13 cellular contexts compared by ENCODE assay signal in genomic region chr11:70477607-70478006, GRCh38.
A peak's percentile ranks its signal among the peaks of the same experiment; 100 is the strongest.
DNase-seq lines count a peak whose midpoint lies in the region; ATAC-seq and TF ChIP-seq lines count a peak whose summit lies in the region.
"Had no signal": no experiment of that assay in that cellular context is flagged by ENCODE, and none has a peak within 500 bp of the region (broad histone marks: within the 10 kb centered on the region; RNA-seq: fewer than 3 reads in every experiment).

No MANE protein-coding gene starts in this region.

- no peaks in the 10 kb centered on the region for H3K27me3 Mint-ChIP-seq in neural crest cell (ENCODE audit: low read depth)
- H3K27me3 Mint-ChIP-seq in activated T-cell treated with anti-CD3 and anti-CD28 coated beads, Interleukin-2, amount 50 U/mL, for 72 hours (ENCODE audit: low read depth), result no peaks in the 10 kb centered on the region

- H3K27ac ChIP-seq in transverse colon, result no peak overlapping the region
- H3K27ac ChIP-seq: foreskin keratinocyte, SK-N-MC, thoracic aorta had no signal

- WGBS in transverse colon (ENCODE audit: low coverage in 1 of 2), 2 donors, result 53 to 71% methylated on average over 3 to 10 of the region's 10 CpGs

- no peaks in the 10 kb centered on the region for H3K36me3 ChIP-seq in transverse colon
- H3K36me3 ChIP-seq: thoracic aorta had no signal

- no peak overlapping the region for H3K4me3 Mint-ChIP-seq in neural crest cell
- H3K4me3 Mint-ChIP-seq in activated T-cell treated with anti-CD3 and anti-CD28 coated beads, Interleukin-2, amount 50 U/mL, for 72 hours, result no peak overlapping the region

- no peak overlapping the region for H3K27ac Mint-ChIP-seq in neural crest cell (ENCODE audit: unreplicated experiment)
- no peak overlapping the region for H3K27ac Mint-ChIP-seq in activated T-cell treated with anti-CD3 and anti-CD28 coated beads, Interleukin-2, amount 50 U/mL, for 72 hours

- ATAC-seq in activated T-cell treated with anti-CD3 and anti-CD28 coated beads, Interleukin-2, amount 50 U/mL, for 72 hours (replicated peaks in 1 of 2), result no peak
- ATAC-seq: foreskin keratinocyte had no signal

- H3K9me3 Mint-ChIP-seq in neural crest cell, result no peaks in the 10 kb centered on the region
- H3K9me3 Mint-ChIP-seq in activated T-cell treated with anti-CD3 and anti-CD28 coated beads, Interleukin-2, amount 50 U/mL, for 72 hours, result no peaks in the 10 kb centered on the region

- peaks cover 26% of the 10 kb centered on the region for H3K4me1 Mint-ChIP-seq in neural crest cell
- H3K4me1 Mint-ChIP-seq in activated T-cell treated with anti-CD3 and anti-CD28 coated beads, Interleukin-2, amount 50 U/mL, for 72 hours (ENCODE audit: low read depth), result no peaks in the 10 kb centered on the region

- H3K9me3 ChIP-seq in transverse colon, result no peaks in the 10 kb centered on the region
- H3K9me3 ChIP-seq: thoracic aorta had no signal

- no peak for TF ChIP-seq CTCF in neural crest cell (conservative IDR thresholded peaks at IDR 0.05)
- no peak for TF ChIP-seq CTCF in transverse colon (IDR thresholded peaks at IDR 0.05)

- H3K36me3 Mint-ChIP-seq in neural crest cell (ENCODE audit: low read depth), result no peaks in the 10 kb centered on the region
- H3K36me3 Mint-ChIP-seq in activated T-cell treated with anti-CD3 and anti-CD28 coated beads, Interleukin-2, amount 50 U/mL, for 72 hours (ENCODE audit: insufficient read depth in 2 of 2), result no peaks in the 10 kb centered on the region

- H3K4me3 ChIP-seq in transverse colon, result no peak overlapping the region
- H3K4me3 ChIP-seq: SK-N-MC, thoracic aorta had no signal

- no peak for TF ChIP-seq POLR2A in transverse colon (IDR thresholded peaks at IDR 0.05)

- in situ Hi-C loops in transverse colon (cut with MboI; ENCODE audit: low pct_ligation_motif_present in 1 of 4, low pct_unique_long_range_greater_than_20kb in 1 of 4, low sequenced_read_pairs in 3 of 4), result no loop called here

- peaks cover 0 to under 1% (median 0%) of the 10 kb centered on the region in 4 donors for H3K4me1 ChIP-seq in transverse colon
- H3K4me1 ChIP-seq: foreskin keratinocyte had no signal

- peak; percentile 34 for DNase-seq in NCI-H1092 (lab: John Stamatoyannopoulos, UW)
- DNase-seq in NCI-H69 (lab: John Stamatoyannopoulos, UW), result peak; percentile 72
- DNase-seq in head of caudate nucleus, result peak in 40 of 42 donors; percentile 22 to 85 (median 60)
- DNase-seq in neural crest cell (ENCODE audit: low read depth, low spot score), result peak; percentile 31
- no peak for DNase-seq in activated T-cell treated with anti-CD3 and anti-CD28 coated beads, Interleukin-2, amount 50 U/mL, for 72 hours
- DNase-seq in transverse colon, result no peak
- DNase-seq in cortex of kidney (lab: John Stamatoyannopoulos, UW), result no peak
- DNase-seq in NOMO-1 (lab: John Stamatoyannopoulos, UW; ENCODE audit: unreplicated experiment in 2 of 2), result no peak
- DNase-seq: activated effector memory CD4-positive, alpha-beta T cell treated with anti-CD3 and anti-CD28 coated beads, Interleukin-2, amount 50 U/mL, for 16 hours; foreskin keratinocyte; NCI-H2081 treated with DMSO at 0.1 percent for 48 hours had no signal

- H3K27me3 ChIP-seq in transverse colon, result no peaks in the 10 kb centered on the region
- H3K27me3 ChIP-seq: foreskin keratinocyte had no signal

- intact Hi-C loops in head of caudate nucleus (cut with DNase I), result no loop called here
- intact Hi-C loops in transverse colon (cut with DNase I; ENCODE audit: low total_unique reads), result no loop called here

- TF ChIP-seq EP300 in transverse colon (IDR thresholded peaks at IDR 0.05; ENCODE audit: low read depth), result no peak

Comparison
In these comparisons a context has a peak if more than half of its experiments do, and no peak if none do; other contexts are left out.
1. DNase-seq: peak in NCI-H1092 (single experiment), NCI-H69 (single experiment), head of caudate nucleus (40 of 42) and neural crest cell (single experiment); none in activated T-cell treated with anti-CD3 and anti-CD28 coated beads, Interleukin-2, amount 50 U/mL, for 72 hours (0 of 2), transverse colon (single experiment), cortex of kidney (single experiment) and NOMO-1 (0 of 2).